Comparison of ENCODE assay signal across 17 cellular contexts in the genomic region with DNA sequence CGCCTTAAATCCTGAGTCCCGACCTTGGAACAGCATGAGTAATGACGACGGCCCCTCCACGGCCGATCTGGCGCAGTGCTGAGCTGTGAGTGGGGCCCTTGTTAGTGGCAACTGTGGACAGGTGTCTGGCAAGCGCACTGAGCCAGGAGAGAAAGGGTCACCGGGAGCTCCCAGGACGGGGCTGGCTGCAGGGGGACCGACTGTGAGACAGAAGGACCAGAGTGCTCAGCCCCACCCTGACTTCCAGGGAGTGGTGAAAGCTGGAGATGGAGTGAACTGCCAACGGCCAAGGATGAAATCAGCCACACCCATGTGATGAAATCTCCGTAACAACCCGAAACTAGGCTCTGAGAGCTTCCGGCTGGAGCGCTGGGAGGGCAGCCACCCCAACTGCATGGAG.
"Had no signal": no experiment of that assay in that cellular context is flagged by ENCODE, and none has a peak within 500 bp of the region (broad histone marks: within the 10 kb centered on the region; RNA-seq: fewer than 3 reads in every experiment).

No MANE protein-coding gene starts in this region.

- H3K27me3 Mint-ChIP-seq: activated CD4-positive, alpha-beta memory T cell treated with anti-CD3 and anti-CD28 coated beads for 36 hours; activated CD4-positive, alpha-beta T cell treated with anti-CD3 and anti-CD28 coated beads for 36 hours had no signal

- H3K4me1 Mint-ChIP-seq: neural crest cell had no signal

- H3K4me3 Mint-ChIP-seq: activated CD4-positive, alpha-beta memory T cell treated with anti-CD3 and anti-CD28 coated beads for 36 hours; activated CD4-positive, alpha-beta T cell treated with anti-CD3 and anti-CD28 coated beads for 36 hours; neural crest cell had no signal

- H3K27ac Mint-ChIP-seq: activated CD4-positive, alpha-beta memory T cell treated with anti-CD3 and anti-CD28 coated beads for 36 hours; activated CD4-positive, alpha-beta T cell treated with anti-CD3 and anti-CD28 coated beads for 36 hours had no signal

- H3K36me3 ChIP-seq: ascending aorta, prostate gland, right atrium auricular region, stomach had no signal

- ATAC-seq: activated CD4-positive, alpha-beta T cell treated with anti-CD3 and anti-CD28 coated beads for 36 hours had no signal

- H3K27ac ChIP-seq: ascending aorta, coronary artery, prostate gland, right atrium auricular region, stomach, testis had no signal

- DNase-seq: activated CD4-positive, alpha-beta memory T cell treated with anti-CD3 and anti-CD28 coated beads for 36 hours; activated CD4-positive, alpha-beta T cell treated with anti-CD3 and anti-CD28 coated beads for 36 hours; activated naive CD4-positive, alpha-beta T cell; activated T-cell treated with anti-CD3 and anti-CD28 coated beads for 4 hours; erythroblast; foreskin melanocyte; glutamatergic neuron; hippocampal formation; small intestine; stimulated activated CD4-positive, alpha-beta T cell treated with anti-CD3 and anti-CD28 coated beads, Interleukin-4, amount 100 ng/mL, for 1 hour; stomach; testis had no signal

- H3K9me3 ChIP-seq: prostate gland, testis had no signal

- H3K4me3 ChIP-seq: ascending aorta, coronary artery, prostate gland, right atrium auricular region, stomach, testis had no signal

- H3K27me3 ChIP-seq: ascending aorta, right atrium auricular region, testis had no signal

- H3K4me1 ChIP-seq: ascending aorta, prostate gland, right atrium auricular region, stomach, testis had no signal
